18 cellular contexts compared by ENCODE assay signal in the genomic region with DNA sequence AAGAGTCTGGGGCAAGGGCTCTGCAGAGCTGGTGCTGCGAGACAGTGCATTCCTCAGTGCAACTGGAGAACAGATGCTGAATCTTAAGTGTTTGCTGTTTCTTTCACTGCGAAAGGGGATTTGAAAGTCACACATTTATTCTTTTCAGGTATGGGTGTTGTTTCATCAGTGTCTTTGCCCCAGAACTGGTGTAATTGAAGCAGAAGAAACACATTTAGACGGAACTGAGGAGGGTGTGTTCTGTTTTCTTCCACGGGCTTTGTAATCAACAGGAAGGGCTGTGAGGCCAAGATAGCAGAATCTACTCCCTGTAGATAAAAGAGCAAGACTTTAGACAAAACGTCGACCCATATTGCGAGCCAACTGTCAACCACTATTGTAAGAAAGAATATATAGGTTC.
DNase-seq lines count a peak whose midpoint lies in the region; ATAC-seq and TF ChIP-seq lines count a peak whose summit lies in the region.
"Had no signal": no experiment of that assay in that cellular context is flagged by ENCODE, and none has a peak within 500 bp of the region (broad histone marks: within the 10 kb centered on the region; RNA-seq: fewer than 3 reads in every experiment).

No MANE protein-coding gene starts in this region.

- no peak overlapping the region for H3K27ac Mint-ChIP-seq in activated naive CD4-positive, alpha-beta T cell treated with anti-CD3 and anti-CD28 coated beads for 36 hours
- peak overlapping the region; percentile 36 for H3K27ac Mint-ChIP-seq in activated CD8-positive, alpha-beta T cell treated with anti-CD3 and anti-CD28 coated beads, Interleukin-2, amount 10 ng/mL, durations not matched to agents 7 days and 5 days
- H3K27ac Mint-ChIP-seq in naive thymus-derived CD4-positive, alpha-beta T cell: peak overlapping the region; percentile 76 to 92 (median 90)

- POLR2A ChIA-PET in activated CD8-positive, alpha-beta T cell treated with anti-CD3 and anti-CD28 coated beads, Interleukin-2, amount 10 ng/mL, durations not matched to agents 7 days and 5 days (lab: Charles Lee): no interaction called here
- POLR2A ChIA-PET in naive thymus-derived CD4-positive, alpha-beta T cell (lab: Charles Lee): interaction anchor here (0.9 to 2.7 kb wide), 4 partner anchors 40 to 153 kb away, joined by 3 to 10 read pairs (median 4); no protein-coding TSS in a partner anchor

- intact Hi-C loops in activated naive CD4-positive, alpha-beta T cell treated with anti-CD3 and anti-CD28 coated beads for 36 hours (cut with micrococcal nuclease): no loop called here
- intact Hi-C loops in naive thymus-derived CD4-positive, alpha-beta T cell (cut with micrococcal nuclease): loop anchor here in 1 of 2 donors (5.0 to 10.0 kb wide), 2 partner anchors 95 to 152 kb away; partner anchors contain the start of gene EPHA4
- intact Hi-C loops in gastrocnemius medialis (cut with DNase I; ENCODE audit: low total_unique reads): no loop called here

- peak overlapping the region; percentile 53 for H3K27ac ChIP-seq in naive thymus-derived CD4-positive, alpha-beta T cell (ENCODE audit: low read depth, low read length)
- no peak overlapping the region for H3K27ac ChIP-seq in gastrocnemius medialis
- H3K27ac ChIP-seq: foreskin keratinocyte, tibial nerve had no signal

- peaks cover 10% of the 10 kb centered on the region for H3K4me1 Mint-ChIP-seq in activated naive CD4-positive, alpha-beta T cell treated with anti-CD3 and anti-CD28 coated beads for 36 hours (ENCODE audit: low read depth)
- H3K4me1 Mint-ChIP-seq in activated CD8-positive, alpha-beta T cell treated with anti-CD3 and anti-CD28 coated beads, Interleukin-2, amount 10 ng/mL, durations not matched to agents 7 days and 5 days (ENCODE audit: low read depth): no peaks in the 10 kb centered on the region
- peaks cover 2 to 28% (median 17%) of the 10 kb centered on the region in 7 donors for H3K4me1 Mint-ChIP-seq in naive thymus-derived CD4-positive, alpha-beta T cell

- CTCF ChIA-PET in activated naive CD4-positive, alpha-beta T cell treated with anti-CD3 and anti-CD28 coated beads for 36 hours (lab: Charles Lee): no interaction called here
- CTCF ChIA-PET in activated CD8-positive, alpha-beta T cell treated with anti-CD3 and anti-CD28 coated beads, Interleukin-2, amount 10 ng/mL, durations not matched to agents 7 days and 5 days (lab: Charles Lee): no interaction called here
- CTCF ChIA-PET in naive thymus-derived CD4-positive, alpha-beta T cell (lab: Charles Lee): no interaction called here

- H3K9me3 ChIP-seq in naive thymus-derived CD4-positive, alpha-beta T cell (ENCODE audit: control insufficient read depth in 2 of 3, low read length in 3 of 3): no peaks in the 10 kb centered on the region
- H3K9me3 ChIP-seq in gastrocnemius medialis: no peaks in the 10 kb centered on the region
- H3K9me3 ChIP-seq: tibial nerve had no signal

- no peaks in the 10 kb centered on the region for H3K36me3 ChIP-seq in naive thymus-derived CD4-positive, alpha-beta T cell (ENCODE audit: control insufficient read depth in 2 of 3, insufficient read depth in 3 of 3, low read length in 3 of 3)
- H3K36me3 ChIP-seq in gastrocnemius medialis: peaks cover 0 to 4% of the 10 kb centered on the region in 2 donors
- H3K36me3 ChIP-seq: tibial nerve had no signal

- no peak for TF ChIP-seq POLR2A in gastrocnemius medialis (IDR thresholded peaks at IDR 0.05)

- H3K4me3 Mint-ChIP-seq in activated naive CD4-positive, alpha-beta T cell treated with anti-CD3 and anti-CD28 coated beads for 36 hours: peak overlapping the region; percentile 11
- H3K4me3 Mint-ChIP-seq in activated CD8-positive, alpha-beta T cell treated with anti-CD3 and anti-CD28 coated beads, Interleukin-2, amount 10 ng/mL, durations not matched to agents 7 days and 5 days: no peak overlapping the region
- peak overlapping the region; percentile 13 to 87 (median 71) for H3K4me3 Mint-ChIP-seq in naive thymus-derived CD4-positive, alpha-beta T cell

- H3K4me1 ChIP-seq in naive thymus-derived CD4-positive, alpha-beta T cell (ENCODE audit: control insufficient read depth in 2 of 2, insufficient read depth in 2 of 2, low read length in 2 of 2): peaks cover 4 to 13% of the 10 kb centered on the region in 2 donors
- peaks cover 0 to 4% of the 10 kb centered on the region in 2 donors for H3K4me1 ChIP-seq in gastrocnemius medialis
- H3K4me1 ChIP-seq: foreskin keratinocyte, tibial nerve had no signal

- no peak for TF ChIP-seq CTCF in gastrocnemius medialis (IDR thresholded peaks at IDR 0.05 in 4 of 5, conservative IDR thresholded peaks at IDR 0.05 in 1 of 5)

- H3K27me3 Mint-ChIP-seq in activated naive CD4-positive, alpha-beta T cell treated with anti-CD3 and anti-CD28 coated beads for 36 hours (ENCODE audit: low read depth): no peaks in the 10 kb centered on the region
- no peaks in the 10 kb centered on the region for H3K27me3 Mint-ChIP-seq in activated CD8-positive, alpha-beta T cell treated with anti-CD3 and anti-CD28 coated beads, Interleukin-2, amount 10 ng/mL, durations not matched to agents 7 days and 5 days (ENCODE audit: low read depth)
- peaks cover 0 to 2% (median 0%) of the 10 kb centered on the region in 5 donors for H3K27me3 Mint-ChIP-seq in naive thymus-derived CD4-positive, alpha-beta T cell

- H3K27me3 ChIP-seq in naive thymus-derived CD4-positive, alpha-beta T cell (ENCODE audit: control insufficient read depth in 2 of 2, insufficient read depth in 2 of 2, low read length in 2 of 2): no peaks in the 10 kb centered on the region
- no peaks in the 10 kb centered on the region for H3K27me3 ChIP-seq in gastrocnemius medialis
- H3K27me3 ChIP-seq: foreskin keratinocyte, tibial nerve had no signal

- ATAC-seq in GM21723 (IDR thresholded peaks at IDR 0.05; ENCODE audit: unreplicated experiment): peak; percentile 49
- ATAC-seq in activated CD8-positive, alpha-beta T cell treated with anti-CD3 and anti-CD28 coated beads, Interleukin-2, amount 10 ng/mL, durations not matched to agents 7 days and 5 days: no peak
- peak; percentile 64 for ATAC-seq in naive thymus-derived CD4-positive, alpha-beta T cell
- no peak for ATAC-seq in gastrocnemius medialis
- ATAC-seq: foreskin keratinocyte, sciatic nerve had no signal

- no peak overlapping the region for H3K4me3 ChIP-seq in naive thymus-derived CD4-positive, alpha-beta T cell (ENCODE audit: low read length)
- H3K4me3 ChIP-seq in gastrocnemius medialis: no peak overlapping the region
- H3K4me3 ChIP-seq: tibial nerve had no signal

- DNase-seq in activated naive CD4-positive, alpha-beta T cell treated with anti-CD3 and anti-CD28 coated beads for 36 hours: no peak
- no peak for DNase-seq in activated naive CD4-positive, alpha-beta T cell treated with anti-CD3 and anti-CD28 coated beads, Interleukin-2, amount 50 U/mL, for 16 hours
- no peak for DNase-seq in activated CD8-positive, alpha-beta T cell treated with anti-CD3 and anti-CD28 coated beads, Interleukin-2, amount 10 ng/mL, durations not matched to agents 7 days and 5 days
- peak in 6 of 9 donors; percentile 4 to 51 (median 28) for DNase-seq in naive thymus-derived CD4-positive, alpha-beta T cell
- DNase-seq in NCI-H82 (lab: John Stamatoyannopoulos, UW) (no peak), gastrocnemius medialis (no peak), NCI-H2196 (lab: John Stamatoyannopoulos, UW; ENCODE audit: unreplicated experiment) (no peak)
- DNase-seq: activated CD4-positive, alpha-beta T cell treated with anti-CD3 and anti-CD28 coated beads, Interleukin-2, amount 50 U/mL, for 1 hour; Calu3; foreskin keratinocyte; GF-D8; GOT3; NCI-H2081; NCI-H526 treated with DMSO at 0.1 percent for 48 hours; stimulated activated CD8-positive, alpha-beta memory T cell treated with anti-CD3 and anti-CD28 coated beads, Interleukin-4, amount 100 ng/mL, for 48 hours had no signal

- H3K9me3 Mint-ChIP-seq in activated naive CD4-positive, alpha-beta T cell treated with anti-CD3 and anti-CD28 coated beads for 36 hours: no peaks in the 10 kb centered on the region
- no peaks in the 10 kb centered on the region for H3K9me3 Mint-ChIP-seq in activated CD8-positive, alpha-beta T cell treated with anti-CD3 and anti-CD28 coated beads, Interleukin-2, amount 10 ng/mL, durations not matched to agents 7 days and 5 days (ENCODE audit: insufficient read depth)
- H3K9me3 Mint-ChIP-seq in naive thymus-derived CD4-positive, alpha-beta T cell: peaks cover 0 to 4% (median 0%) of the 10 kb centered on the region in 11 donors

- in situ Hi-C loops in gastrocnemius medialis (cut with MboI; ENCODE audit: low sequenced_read_pairs in 4 of 4): no loop called here

- H3K36me3 Mint-ChIP-seq in activated naive CD4-positive, alpha-beta T cell treated with anti-CD3 and anti-CD28 coated beads for 36 hours (ENCODE audit: low read depth): no peaks in the 10 kb centered on the region
- H3K36me3 Mint-ChIP-seq in activated CD8-positive, alpha-beta T cell treated with anti-CD3 and anti-CD28 coated beads, Interleukin-2, amount 10 ng/mL, durations not matched to agents 7 days and 5 days (ENCODE audit: low read depth): no peaks in the 10 kb centered on the region
- H3K36me3 Mint-ChIP-seq in naive thymus-derived CD4-positive, alpha-beta T cell: peaks cover 0 to 25% (median 16%) of the 10 kb centered on the region in 5 donors

Comparison
In these comparisons a context has a peak if more than half of its experiments do, and no peak if none do; other contexts are left out.
1. DNase-seq: peak in naive thymus-derived CD4-positive, alpha-beta T cell (6 of 9); none in activated naive CD4-positive, alpha-beta T cell treated with anti-CD3 and anti-CD28 coated beads for 36 hours (single experiment), activated naive CD4-positive, alpha-beta T cell treated with anti-CD3 and anti-CD28 coated beads, Interleukin-2, amount 50 U/mL, for 16 hours (single experiment), activated CD8-positive, alpha-beta T cell treated with anti-CD3 and anti-CD28 coated beads, Interleukin-2, amount 10 ng/mL, durations not matched to agents 7 days and 5 days (single experiment), NCI-H82 (single experiment), gastrocnemius medialis (0 of 2) and NCI-H2196 (single experiment).
2. ATAC-seq: peak in GM21723 (single experiment) and naive thymus-derived CD4-positive, alpha-beta T cell (single experiment); none in activated CD8-positive, alpha-beta T cell treated with anti-CD3 and anti-CD28 coated beads, Interleukin-2, amount 10 ng/mL, durations not matched to agents 7 days and 5 days (single experiment) and gastrocnemius medialis (0 of 2).